29 cellular contexts compared by ENCODE assay signal in genomic region chr6:114315841-114316595, GRCh38. TPM values are rescaled to one million over a fixed set of nuclear protein-coding genes. Genes with fewer than 3 reads are reported as not detected.
DNase-seq lines count a peak whose midpoint lies in the region; ATAC-seq and TF ChIP-seq lines count a peak whose summit lies in the region.
"Had no signal": no experiment of that assay in that cellular context is flagged by ENCODE, and none has a peak within 500 bp of the region (broad histone marks: within the 10 kb centered on the region; RNA-seq: fewer than 3 reads in every experiment).

No MANE protein-coding gene starts in this region.

- H3K79me2 ChIP-seq in GM23338 (replicated peaks; ENCODE audit: insufficient read depth), result peaks cover 15% of the 10 kb centered on the region; the same call in 1 of the 2 replicates

- TF ChIP-seq POLR2A in gastrocnemius medialis (IDR thresholded peaks at IDR 0.05), result no peak

- intact Hi-C loops in gastrocnemius medialis (cut with DNase I; ENCODE audit: low total_unique reads), result no loop called here

- no peak overlapping the region for H3K4me3 Mint-ChIP-seq in GM23338
- no peak overlapping the region for H3K4me3 Mint-ChIP-seq in stimulated activated effector memory CD8-positive, alpha-beta T cell treated with anti-CD3 and anti-CD28 coated beads, Interleukin-12 subunit alpha, Interleukin-12 subunit beta, amount 100 ng/mL, for 72 hours
- H3K4me3 Mint-ChIP-seq: activated CD4-positive, alpha-beta T cell treated with anti-CD3 and anti-CD28 coated beads, Interleukin-2, amount 10 ng/mL, durations not matched to agents 7 days and 5 days; activated T-cell treated with anti-CD3 and anti-CD28 coated beads, Interleukin-2, amount 50 U/mL, for 24 hours; effector memory CD8-positive, alpha-beta T cell had no signal

- H3K27me3 ChIP-seq in GM23338 (ENCODE audit: insufficient read depth) (no peaks in the 10 kb centered on the region), gastrocnemius medialis (no peaks in the 10 kb centered on the region)
- H3K27me3 ChIP-seq: BLaER1, SJSA1 had no signal

- H3K4me3 ChIP-seq in GM23338 (no peak overlapping the region), gastrocnemius medialis (no peak overlapping the region)
- H3K4me3 ChIP-seq: BLaER1, coronary artery, GM12878, SJSA1, smooth muscle cell had no signal

- in situ Hi-C loops in gastrocnemius medialis (cut with MboI; ENCODE audit: low sequenced_read_pairs in 4 of 4), result loop anchor here in 1 of 4 donors (25.0 kb wide), 1 partner anchor 229 kb away; no protein-coding TSS in a partner anchor

- H3K36me3 ChIP-seq in GM23338 (ENCODE audit: insufficient read depth), result no peaks in the 10 kb centered on the region
- H3K36me3 ChIP-seq in gastrocnemius medialis, result no peaks in the 10 kb centered on the region
- H3K36me3 ChIP-seq: BLaER1, SJSA1 had no signal

- ATAC-seq in GM23338 (no peak), gastrocnemius medialis (no peak)
- no peak for ATAC-seq in stimulated activated effector memory CD8-positive, alpha-beta T cell treated with anti-CD3 and anti-CD28 coated beads, Interleukin-12 subunit alpha, Interleukin-12 subunit beta, amount 100 ng/mL, for 72 hours
- ATAC-seq: effector memory CD8-positive, alpha-beta T cell; GM12878; left lobe of liver had no signal

- no peak overlapping the region for H2AFZ ChIP-seq in GM23338

- DNase-seq in GM23338 (ENCODE audit: low spot score) (no peak), NCI-H69 (lab: John Stamatoyannopoulos, UW) (peak; percentile 4), kidney glomerular epithelial cell (lab: John Stamatoyannopoulos, UW) (peak; percentile 39), renal cortical epithelial cell (ENCODE audit: low read depth) (peak; percentile 26), gastrocnemius medialis (no peak), NCI-H1092 (lab: John Stamatoyannopoulos, UW) (no peak)
- DNase-seq in stimulated activated effector memory CD8-positive, alpha-beta T cell treated with anti-CD3 and anti-CD28 coated beads, Interleukin-12 subunit alpha, Interleukin-12 subunit beta, amount 100 ng/mL, for 72 hours (ENCODE audit: low spot score in 2 of 2), result no peak
- DNase-seq: activated CD4-positive, alpha-beta T cell treated with anti-CD3 and anti-CD28 coated beads, Interleukin-2, amount 10 ng/mL, durations not matched to agents 7 days and 5 days; activated gamma-delta T cell treated with Interleukin-2 at 50 U/mL for 16 hours; activated T-cell treated with anti-CD3 and anti-CD28 coated beads, Interleukin-2, amount 50 U/mL, for 24 hours; COR-L47; effector memory CD8-positive, alpha-beta T cell; EL; Karpas-422; NCI-H146; NCI-H526; stimulated activated CD4-positive, alpha-beta T cell treated with anti-CD3 and anti-CD28 coated beads, Interleukin-1b, Interleukin-23, amount 100 ng/mL, for 48 hours; T-helper 2 cell; trophoblast cell had no signal

- H3K4me1 Mint-ChIP-seq in GM23338, result peaks cover 34% of the 10 kb centered on the region
- H3K4me1 Mint-ChIP-seq in stimulated activated effector memory CD8-positive, alpha-beta T cell treated with anti-CD3 and anti-CD28 coated beads, Interleukin-12 subunit alpha, Interleukin-12 subunit beta, amount 100 ng/mL, for 72 hours, result no peaks in the 10 kb centered on the region
- H3K4me1 Mint-ChIP-seq: activated CD4-positive, alpha-beta T cell treated with anti-CD3 and anti-CD28 coated beads, Interleukin-2, amount 10 ng/mL, durations not matched to agents 7 days and 5 days had no signal

- H3F3A ChIP-seq in GM23338 (replicated peaks; ENCODE audit: low read depth), result no peaks in the 10 kb centered on the region

- H3K27ac ChIP-seq in GM23338 (ENCODE audit: low read depth) (peak overlapping the region; percentile 62; the same call in 1 of the 2 replicates), gastrocnemius medialis (no peak overlapping the region)
- H3K27ac ChIP-seq: BLaER1, coronary artery, HL-60, SJSA1 had no signal

- no peaks in the 10 kb centered on the region for H3K9me2 ChIP-seq in GM23338 (ENCODE audit: insufficient read depth)

- no peaks in the 10 kb centered on the region for H3K27me3 Mint-ChIP-seq in GM23338 (ENCODE audit: insufficient read depth, low read depth, poor library complexity)
- H3K27me3 Mint-ChIP-seq: activated T-cell treated with anti-CD3 and anti-CD28 coated beads, Interleukin-2, amount 50 U/mL, for 24 hours; effector memory CD8-positive, alpha-beta T cell had no signal

- peaks cover 14% of the 10 kb centered on the region for H3K36me3 Mint-ChIP-seq in GM23338 (ENCODE audit: low read depth)
- no peaks in the 10 kb centered on the region for H3K36me3 Mint-ChIP-seq in stimulated activated effector memory CD8-positive, alpha-beta T cell treated with anti-CD3 and anti-CD28 coated beads, Interleukin-12 subunit alpha, Interleukin-12 subunit beta, amount 100 ng/mL, for 72 hours

- TF ChIP-seq CTCF in GM23338 (conservative IDR thresholded peaks at IDR 0.05; ENCODE audit: low read depth in 2 of 2) (no peak), gastrocnemius medialis (IDR thresholded peaks at IDR 0.05 in 4 of 5, conservative IDR thresholded peaks at IDR 0.05 in 1 of 5) (no peak)

- H3K9me3 ChIP-seq in gastrocnemius medialis, result no peaks in the 10 kb centered on the region
- H3K9me3 ChIP-seq: BLaER1, SJSA1 had no signal

- H3K4me2 ChIP-seq in GM23338, result no peak overlapping the region
- H3K4me2 ChIP-seq: BLaER1, smooth muscle cell had no signal

- H3K4me1 ChIP-seq in GM23338 (ENCODE audit: insufficient read depth), result peaks cover 49% of the 10 kb centered on the region
- no peaks in the 10 kb centered on the region for H3K4me1 ChIP-seq in gastrocnemius medialis
- H3K4me1 ChIP-seq: SJSA1 had no signal

- H3K9me3 Mint-ChIP-seq in GM23338, result 0 out of 3 replicates have a peak, but pooled peaks cover 8% of the 10 kb centered on the region
- H3K9me3 Mint-ChIP-seq in stimulated activated effector memory CD8-positive, alpha-beta T cell treated with anti-CD3 and anti-CD28 coated beads, Interleukin-12 subunit alpha, Interleukin-12 subunit beta, amount 100 ng/mL, for 72 hours, result peaks cover 2% of the 10 kb centered on the region
- H3K9me3 Mint-ChIP-seq: activated CD4-positive, alpha-beta T cell treated with anti-CD3 and anti-CD28 coated beads, Interleukin-2, amount 10 ng/mL, durations not matched to agents 7 days and 5 days; activated T-cell treated with anti-CD3 and anti-CD28 coated beads, Interleukin-2, amount 50 U/mL, for 24 hours had no signal

- no peak overlapping the region for H3K27ac Mint-ChIP-seq in GM23338
- H3K27ac Mint-ChIP-seq in stimulated activated effector memory CD8-positive, alpha-beta T cell treated with anti-CD3 and anti-CD28 coated beads, Interleukin-12 subunit alpha, Interleukin-12 subunit beta, amount 100 ng/mL, for 72 hours, result no peak overlapping the region
- H3K27ac Mint-ChIP-seq: activated CD4-positive, alpha-beta T cell treated with anti-CD3 and anti-CD28 coated beads, Interleukin-2, amount 10 ng/mL, durations not matched to agents 7 days and 5 days; activated T-cell treated with anti-CD3 and anti-CD28 coated beads, Interleukin-2, amount 50 U/mL, for 24 hours; effector memory CD8-positive, alpha-beta T cell had no signal

- H4K20me1 ChIP-seq in GM23338 (replicated peaks; ENCODE audit: insufficient read depth), result no peaks in the 10 kb centered on the region
- H4K20me1 ChIP-seq: BLaER1 had no signal

TF ChIP-seq in GM23338, 12 proteins besides CTCF, POLR2A, EP300 and RAD21 (continues in another document):
- TF ChIP-seq EZH2 (IDR thresholded peaks at IDR 0.05; ENCODE audit: low read depth, unreplicated experiment) (no peak), POLR2AphosphoS5 (IDR thresholded peaks at IDR 0.05; ENCODE audit: low read depth) (no peak), EZH2phosphoT487 (IDR thresholded peaks at IDR 0.05; ENCODE audit: unreplicated experiment) (no peak), STAT1 (IDR thresholded peaks at IDR 0.05; ENCODE audit: unreplicated experiment) (no peak), JUNB (IDR thresholded peaks at IDR 0.05; ENCODE audit: unreplicated experiment) (no peak), NANOG (IDR thresholded peaks at IDR 0.05; ENCODE audit: borderline replicate concordance) (no peak), REST (IDR thresholded peaks at IDR 0.05; ENCODE audit: unreplicated experiment) (no peak)

RNA-seq across cellular contexts. Expression of gene HS3ST5, which starts 26.8 kb away (rescaled TPM):
- total RNA-seq in GM23338 (2014; rRNA removed; shearing (Covaris generic)), result 3.5 and 3.8 TPM in 2 replicates
- 2.8 and 2.9 TPM in 2 replicates for polyA plus RNA-seq in GM23338 (2016; fragmentation: Nextera tagmentation; extraction: Ambion mirVana)
- total RNA-seq in renal cortical epithelial cell (not detected in 2 replicates), gastrocnemius medialis (under 1 TPM in 2 of 4 donors, not detected in 2; 0.13 to 0.41 TPM)
- total RNA-seq: activated CD4-positive, alpha-beta T cell treated with anti-CD3 and anti-CD28 coated beads, Interleukin-2, amount 10 ng/mL, durations not matched to agents 7 days and 5 days; GM12878; left lobe of liver; mesenteric fat pad; osteoblast had no signal
- polyA plus RNA-seq: esophagus had no signal

Comparison
In these comparisons a context has a peak if more than half of its experiments do, and no peak if none do; other contexts are left out.
1. DNase-seq: peak in NCI-H69 (single experiment), kidney glomerular epithelial cell (single experiment) and renal cortical epithelial cell (single experiment); none in GM23338 (single experiment), gastrocnemius medialis (0 of 2), NCI-H1092 (single experiment) and stimulated activated effector memory CD8-positive, alpha-beta T cell treated with anti-CD3 and anti-CD28 coated beads, Interleukin-12 subunit alpha, Interleukin-12 subunit beta, amount 100 ng/mL, for 72 hours (0 of 2).